ENCODE assay signal across 18 cellular contexts in the genomic region with DNA sequence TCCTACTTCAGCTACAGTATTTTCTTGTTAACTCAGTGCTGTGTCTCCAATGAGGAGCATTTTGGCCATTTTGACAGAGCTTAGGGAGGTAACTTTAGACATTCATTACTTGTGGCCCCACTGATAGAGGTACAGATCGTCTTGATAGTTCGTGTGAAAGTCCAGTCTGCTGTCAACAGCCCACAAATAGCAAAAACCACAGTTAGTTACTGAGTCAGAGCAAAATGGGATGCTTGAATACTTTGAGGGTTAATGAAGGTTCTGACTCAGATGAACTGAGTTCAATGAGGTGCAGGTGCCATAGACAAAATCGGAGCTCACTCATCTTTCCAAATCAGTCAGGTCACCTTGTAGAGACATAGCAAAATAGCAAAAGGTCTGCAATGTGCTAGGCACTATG.
DNase-seq lines count a peak whose midpoint lies in the region; ATAC-seq and TF ChIP-seq lines count a peak whose summit lies in the region.
"Had no signal": no experiment of that assay in that cellular context is flagged by ENCODE, and none has a peak within 500 bp of the region (broad histone marks: within the 10 kb centered on the region; RNA-seq: fewer than 3 reads in every experiment).

No MANE protein-coding gene starts in this region.

- no peaks in the 10 kb centered on the region for H3K79me2 ChIP-seq in MM.1S (ENCODE audit: low read length)

- DNase-seq in GM06990 (ENCODE audit: extremely low read depth, insufficient read length) = peak; percentile 6
- DNase-seq in kidney tubule cell (ENCODE audit: low spot score) = peak; percentile 23
- no peak for DNase-seq in mesothelial cell of epicardium (ENCODE audit: low spot score in 2 of 2, unreplicated experiment in 2 of 2)
- DNase-seq in T-helper 2 cell treated with Interferon-gamma antibody and Interleukin-4, amounts not matched to agents 5 μg/mL and 100 μg/mL, for 36 hours (ENCODE audit: low spot score) = no peak
- no peak for DNase-seq in CD1c-positive myeloid dendritic cell (ENCODE audit: extremely low spot score)
- DNase-seq in MM.1S = no peak
- DNase-seq: activated CD4-positive, alpha-beta T cell treated with anti-CD3 and anti-CD28 coated beads, Interleukin-2, amount 50 U/mL, for 4 hours; NCI-H1694; NCI-H526 treated with DMSO at 0.1 percent for 48 hours; RPMI8226; stimulated activated naive CD8-positive, alpha-beta T cell treated with anti-CD3 and anti-CD28 coated beads, Interleukin-15, amount 100 ng/mL, for 72 hours; T-helper 17 cell had no signal

- no peak overlapping the region for H3K27ac Mint-ChIP-seq in mesothelial cell of epicardium
- H3K27ac Mint-ChIP-seq in T-helper 2 cell treated with Interferon-gamma antibody and Interleukin-4, amounts not matched to agents 5 μg/mL and 100 μg/mL, for 36 hours = no peak overlapping the region
- H3K27ac Mint-ChIP-seq: activated T-helper 2 cell treated with anti-CD3 and anti-CD28 coated beads, Interferon-gamma antibody, Interleukin-2, Interleukin-4, amounts not matched to agents 10 μg/mL and 5 μg/mL and 100 μg/mL, durations not matched to agents 14 hours and 24 hours and 36 hours; brain; stimulated activated naive CD8-positive, alpha-beta T cell treated with anti-CD3 and anti-CD28 coated beads, Interleukin-15, amount 100 ng/mL, for 72 hours; T-helper 17 cell had no signal

- no peaks in the 10 kb centered on the region for H3F3A ChIP-seq in MM.1S (ENCODE audit: insufficient read depth, low read length)

- H3K27ac ChIP-seq in MM.1S (ENCODE audit: low read length) = no peak overlapping the region
- H3K27ac ChIP-seq: C4-2B had no signal

- peak; percentile 71 for ATAC-seq in HG02642 (IDR thresholded peaks at IDR 0.05; ENCODE audit: poor library complexity, unreplicated experiment)
- ATAC-seq in HG03469 (IDR thresholded peaks at IDR 0.05; ENCODE audit: unreplicated experiment) = peak; percentile 63
- ATAC-seq: K562; stimulated activated naive CD8-positive, alpha-beta T cell treated with anti-CD3 and anti-CD28 coated beads, Interleukin-15, amount 100 ng/mL, for 72 hours; T-helper 17 cell had no signal

- TF ChIP-seq CTCF in GM06990 (IDR thresholded peaks at IDR 0.05; ENCODE audit: insufficient read depth, low read length, poor library complexity, severe bottlenecking) (no peak), mesothelial cell of epicardium (IDR thresholded peaks at IDR 0.05; ENCODE audit: unreplicated experiment) (no peak), MM.1S (IDR thresholded peaks at IDR 0.05; ENCODE audit: low read length) (no peak)

- H3K4me1 Mint-ChIP-seq in mesothelial cell of epicardium = peaks cover 3% of the 10 kb centered on the region
- H3K4me1 Mint-ChIP-seq in T-helper 2 cell treated with Interferon-gamma antibody and Interleukin-4, amounts not matched to agents 5 μg/mL and 100 μg/mL, for 36 hours (ENCODE audit: low read depth) = no peaks in the 10 kb centered on the region
- H3K4me1 Mint-ChIP-seq: stimulated activated naive CD8-positive, alpha-beta T cell treated with anti-CD3 and anti-CD28 coated beads, Interleukin-15, amount 100 ng/mL, for 72 hours; T-helper 17 cell had no signal

- H3K4me3 ChIP-seq in GM06990 (replicated peaks; ENCODE audit: low read depth, low read length) = no peak overlapping the region
- H3K4me3 ChIP-seq in MM.1S (ENCODE audit: low read length) = no peak overlapping the region
- H3K4me3 ChIP-seq: K562 had no signal

- H2AFZ ChIP-seq in MM.1S (ENCODE audit: low read length) = no peak overlapping the region

- no peak overlapping the region for H3K4me2 ChIP-seq in MM.1S (ENCODE audit: low read depth, low read length)

- H3K36me3 ChIP-seq in GM06990 (ENCODE audit: control insufficient read depth, insufficient read depth, low read length) (no peaks in the 10 kb centered on the region), MM.1S (replicated peaks; ENCODE audit: insufficient read depth, low read length) (no peaks in the 10 kb centered on the region)

- no peak overlapping the region for H3K9ac ChIP-seq in MM.1S (ENCODE audit: low read length)

- H3K36me3 Mint-ChIP-seq in mesothelial cell of epicardium = no peaks in the 10 kb centered on the region
- no peaks in the 10 kb centered on the region for H3K36me3 Mint-ChIP-seq in T-helper 2 cell treated with Interferon-gamma antibody and Interleukin-4, amounts not matched to agents 5 μg/mL and 100 μg/mL, for 36 hours (ENCODE audit: low read depth)
- H3K36me3 Mint-ChIP-seq: brain had no signal

- H3K9me3 Mint-ChIP-seq in mesothelial cell of epicardium = no peaks in the 10 kb centered on the region
- H3K9me3 Mint-ChIP-seq in T-helper 2 cell treated with Interferon-gamma antibody and Interleukin-4, amounts not matched to agents 5 μg/mL and 100 μg/mL, for 36 hours = no peaks in the 10 kb centered on the region
- H3K9me3 Mint-ChIP-seq: activated T-helper 2 cell treated with anti-CD3 and anti-CD28 coated beads, Interferon-gamma antibody, Interleukin-2, Interleukin-4, amounts not matched to agents 10 μg/mL and 5 μg/mL and 100 μg/mL, durations not matched to agents 14 hours and 24 hours and 36 hours; stimulated activated naive CD8-positive, alpha-beta T cell treated with anti-CD3 and anti-CD28 coated beads, Interleukin-15, amount 100 ng/mL, for 72 hours had no signal

- H3K4me3 Mint-ChIP-seq in mesothelial cell of epicardium = no peak overlapping the region
- no peak overlapping the region for H3K4me3 Mint-ChIP-seq in T-helper 2 cell treated with Interferon-gamma antibody and Interleukin-4, amounts not matched to agents 5 μg/mL and 100 μg/mL, for 36 hours
- H3K4me3 Mint-ChIP-seq: brain; stimulated activated naive CD8-positive, alpha-beta T cell treated with anti-CD3 and anti-CD28 coated beads, Interleukin-15, amount 100 ng/mL, for 72 hours; T-helper 17 cell had no signal

- H3K27me3 ChIP-seq in GM06990 (replicated peaks; ENCODE audit: control insufficient read depth, insufficient read depth, low read length) = no peaks in the 10 kb centered on the region
- no peaks in the 10 kb centered on the region for H3K27me3 ChIP-seq in MM.1S (replicated peaks; ENCODE audit: insufficient read depth, low read length)

- no peaks in the 10 kb centered on the region for H3K9me3 ChIP-seq in MM.1S (replicated peaks; ENCODE audit: insufficient read depth, low read length)

- H3K27me3 Mint-ChIP-seq in mesothelial cell of epicardium (ENCODE audit: low read depth) = peaks cover 37% of the 10 kb centered on the region
- H3K27me3 Mint-ChIP-seq in T-helper 2 cell treated with Interferon-gamma antibody and Interleukin-4, amounts not matched to agents 5 μg/mL and 100 μg/mL, for 36 hours (ENCODE audit: low read depth) = no peaks in the 10 kb centered on the region
- H3K27me3 Mint-ChIP-seq: stimulated activated naive CD8-positive, alpha-beta T cell treated with anti-CD3 and anti-CD28 coated beads, Interleukin-15, amount 100 ng/mL, for 72 hours had no signal

- no peaks in the 10 kb centered on the region for H3K4me1 ChIP-seq in MM.1S (ENCODE audit: low read length)

- H3K9me2 ChIP-seq in MM.1S (replicated peaks; ENCODE audit: insufficient read depth, low read length) = no peaks in the 10 kb centered on the region; the same call in 1 of the 2 replicates

- no peaks in the 10 kb centered on the region for H4K20me1 ChIP-seq in MM.1S (ENCODE audit: insufficient read depth, low read length)

Comparison
In these comparisons a context has a peak if more than half of its experiments do, and no peak if none do; other contexts are left out.
1. DNase-seq: peak in GM06990 (single experiment) and kidney tubule cell (single experiment); none in mesothelial cell of epicardium (0 of 2), T-helper 2 cell treated with Interferon-gamma antibody and Interleukin-4, amounts not matched to agents 5 μg/mL and 100 μg/mL, for 36 hours (single experiment), CD1c-positive myeloid dendritic cell (single experiment) and MM.1S (single experiment).